8 cellular contexts compared by ENCODE assay signal in genomic region chr14:75660630-75661498, GRCh38. TPM values are rescaled to one million over a fixed set of nuclear protein-coding genes. Genes with fewer than 3 reads are reported as not detected.
DNase-seq lines count a peak whose midpoint lies in the region; ATAC-seq and TF ChIP-seq lines count a peak whose summit lies in the region.

Gene ERG28, minus strand, starts transcription at chr14:75660876. Its CDS starts 3,374 bp downstream, at chr14:75657502.
Gene TTLL5, plus strand, starts transcription at chr14:75661246. Its CDS starts 1,904 bp downstream, at chr14:75663150.

- H3K4me3 ChIP-seq in RWPE2 (ENCODE audit: severe bottlenecking), result peak within 1 kb of the TSS; percentile 66
- H3K4me3 ChIP-seq in fibroblast of mammary gland (ENCODE audit: control insufficient read depth, low read depth, low read length), result peak within 1 kb of the TSS; percentile 97

- H3K36me3 ChIP-seq in RWPE2 (ENCODE audit: low read depth), result peaks cover 62% of the 10 kb centered on the region

- ATAC-seq in RWPE2 (ENCODE audit: low read depth), result peak; percentile 98
- peak; percentile 94 for ATAC-seq in naive thymus-derived CD8-positive, alpha-beta T cell

- TF ChIP-seq CTCF in RWPE2 (IDR thresholded peaks at IDR 0.05; ENCODE audit: poor library complexity, severe bottlenecking) (no peak), fibroblast of mammary gland (conservative IDR thresholded peaks at IDR 0.05; ENCODE audit: control insufficient read depth, insufficient read depth, low read depth, low read length) (no peak)

- intact Hi-C loops in activated T-helper 2 cell treated with anti-CD3 and anti-CD28 coated beads, Interferon-gamma antibody, Interleukin-2, Interleukin-4, amounts not matched to agents 10 μg/mL and 5 μg/mL and 100 μg/mL, durations not matched to agents 14 hours and 24 hours and 36 hours (cut with micrococcal nuclease), result loop anchor here (2.0 to 10.0 kb wide), 3 partner anchors 164 to 896 kb away; partner anchors contain the start of genes NEK9 and YLPM1

- H3K27me3 Mint-ChIP-seq in activated T-helper 2 cell treated with anti-CD3 and anti-CD28 coated beads, Interferon-gamma antibody, Interleukin-2, Interleukin-4, amounts not matched to agents 10 μg/mL and 5 μg/mL and 100 μg/mL, durations not matched to agents 14 hours and 24 hours and 36 hours (ENCODE audit: low read depth), result no peaks in the 10 kb centered on the region
- H3K27me3 Mint-ChIP-seq in naive thymus-derived CD8-positive, alpha-beta T cell, result no peaks in the 10 kb centered on the region

- H3K4me3 Mint-ChIP-seq in activated T-helper 2 cell treated with anti-CD3 and anti-CD28 coated beads, Interferon-gamma antibody, Interleukin-2, Interleukin-4, amounts not matched to agents 10 μg/mL and 5 μg/mL and 100 μg/mL, durations not matched to agents 14 hours and 24 hours and 36 hours (ENCODE audit: low read depth), result peak within 1 kb of the TSS; percentile 98
- H3K4me3 Mint-ChIP-seq in naive thymus-derived CD8-positive, alpha-beta T cell, result peak within 1 kb of the TSS; percentile 90 to 100 (median 97)

- peaks cover 21% of the 10 kb centered on the region for H3K36me3 Mint-ChIP-seq in activated T-helper 2 cell treated with anti-CD3 and anti-CD28 coated beads, Interferon-gamma antibody, Interleukin-2, Interleukin-4, amounts not matched to agents 10 μg/mL and 5 μg/mL and 100 μg/mL, durations not matched to agents 14 hours and 24 hours and 36 hours (ENCODE audit: low read depth)
- peaks cover 0 to 25% (median 3%) of the 10 kb centered on the region in 3 donors for H3K36me3 Mint-ChIP-seq in naive thymus-derived CD8-positive, alpha-beta T cell

- DNase-seq in EH (ENCODE audit: low read depth) (peak; percentile 99), H4 (ENCODE audit: low spot score) (peak; percentile 99), LoVo (ENCODE audit: low spot score) (peak; percentile 97), RWPE2 (ENCODE audit: low spot score) (peak; percentile 100), fibroblast of mammary gland (ENCODE audit: low read depth) (peak; percentile 99)
- DNase-seq in activated T-helper 2 cell treated with anti-CD3 and anti-CD28 coated beads, Interferon-gamma antibody, Interleukin-2, Interleukin-4, amounts not matched to agents 10 μg/mL and 5 μg/mL and 100 μg/mL, durations not matched to agents 14 hours and 24 hours and 36 hours (ENCODE audit: low spot score), result peak; percentile 98
- DNase-seq in naive thymus-derived CD8-positive, alpha-beta T cell, result peak; percentile 93 to 98 (median 97)
- peak; percentile 95 to 99 (median 97) for DNase-seq in stimulated activated naive CD4-positive, alpha-beta T cell (lab: John Stamatoyannopoulos, UW)

- H3K27me3 ChIP-seq in RWPE2 (ENCODE audit: insufficient read depth, poor library complexity, severe bottlenecking), result no peaks in the 10 kb centered on the region

- H3K9me3 ChIP-seq in RWPE2 (ENCODE audit: severe bottlenecking), result no peaks in the 10 kb centered on the region

- H3K4me1 ChIP-seq in RWPE2 (ENCODE audit: insufficient read depth, poor library complexity, severe bottlenecking), result peaks cover 12% of the 10 kb centered on the region

- H3K9me3 Mint-ChIP-seq in activated T-helper 2 cell treated with anti-CD3 and anti-CD28 coated beads, Interferon-gamma antibody, Interleukin-2, Interleukin-4, amounts not matched to agents 10 μg/mL and 5 μg/mL and 100 μg/mL, durations not matched to agents 14 hours and 24 hours and 36 hours, result no peaks in the 10 kb centered on the region
- no peaks in the 10 kb centered on the region for H3K9me3 Mint-ChIP-seq in naive thymus-derived CD8-positive, alpha-beta T cell

- H3K4me1 Mint-ChIP-seq in activated T-helper 2 cell treated with anti-CD3 and anti-CD28 coated beads, Interferon-gamma antibody, Interleukin-2, Interleukin-4, amounts not matched to agents 10 μg/mL and 5 μg/mL and 100 μg/mL, durations not matched to agents 14 hours and 24 hours and 36 hours (ENCODE audit: low read depth), result peaks cover 29% of the 10 kb centered on the region
- peaks cover 7 to 36% (median 26%) of the 10 kb centered on the region in 4 donors for H3K4me1 Mint-ChIP-seq in naive thymus-derived CD8-positive, alpha-beta T cell

- H3K27ac ChIP-seq in RWPE2 (ENCODE audit: poor library complexity, severe bottlenecking), result peak within 1 kb of the TSS; percentile 78

- peak within 1 kb of the TSS; percentile 93 for H3K27ac Mint-ChIP-seq in activated T-helper 2 cell treated with anti-CD3 and anti-CD28 coated beads, Interferon-gamma antibody, Interleukin-2, Interleukin-4, amounts not matched to agents 10 μg/mL and 5 μg/mL and 100 μg/mL, durations not matched to agents 14 hours and 24 hours and 36 hours
- peak within 1 kb of the TSS; percentile 92 to 99 (median 98) for H3K27ac Mint-ChIP-seq in naive thymus-derived CD8-positive, alpha-beta T cell

- POLR2A ChIA-PET in naive thymus-derived CD8-positive, alpha-beta T cell (lab: Charles Lee), result interaction anchor here (0.6 to 1.8 kb wide), 8 partner anchors 138 to 677 kb away, joined by 3 to 5 read pairs (median 3); partner anchors contain the start of genes BATF and TGFB3

RNA-seq across cellular contexts. Expression of gene ERG28, which starts in this region (rescaled TPM):
- 15.2 and 21.6 TPM in 2 replicates for total RNA-seq in H4 (2014; rRNA removed; shearing (Covaris generic))
- total RNA-seq in activated T-helper 2 cell treated with anti-CD3 and anti-CD28 coated beads, Interferon-gamma antibody, Interleukin-2, Interleukin-4, amounts not matched to agents 10 μg/mL and 5 μg/mL and 100 μg/mL, durations not matched to agents 14 hours and 24 hours and 36 hours, result 20.3 and 21.6 TPM in 2 replicates
- total RNA-seq in naive thymus-derived CD8-positive, alpha-beta T cell, result 10 to 100 TPM; 11.7 to 12.7 TPM
- polyA plus RNA-seq in naive thymus-derived CD8-positive, alpha-beta T cell, result 10 to 100 TPM; 27.0 to 34.2 (median 29.4) TPM

RNA-seq across cellular contexts. Expression of gene TTLL5, which starts in this region (rescaled TPM):
- total RNA-seq in H4 (2014; rRNA removed; shearing (Covaris generic)), result 10.5 and 16.1 TPM in 2 replicates
- 28.8 and 29.6 TPM in 2 replicates for total RNA-seq in activated T-helper 2 cell treated with anti-CD3 and anti-CD28 coated beads, Interferon-gamma antibody, Interleukin-2, Interleukin-4, amounts not matched to agents 10 μg/mL and 5 μg/mL and 100 μg/mL, durations not matched to agents 14 hours and 24 hours and 36 hours
- 10 to 100 TPM; 17.2 to 19.2 TPM for total RNA-seq in naive thymus-derived CD8-positive, alpha-beta T cell
- polyA plus RNA-seq in naive thymus-derived CD8-positive, alpha-beta T cell, result 10 to 100 TPM in 1 of 3 donors, 1 to 10 TPM in 2; 5.9 to 12.1 (median 8.8) TPM

Comparison
In these comparisons a context has a peak if more than half of its experiments do, and no peak if none do; other contexts are left out.
1. Peak in every context shown above with its lines: DNase-seq, ATAC-seq, H3K4me3 ChIP-seq and H3K27ac ChIP-seq.